ENCODE assay signal across 26 cellular contexts in the genomic region with DNA sequence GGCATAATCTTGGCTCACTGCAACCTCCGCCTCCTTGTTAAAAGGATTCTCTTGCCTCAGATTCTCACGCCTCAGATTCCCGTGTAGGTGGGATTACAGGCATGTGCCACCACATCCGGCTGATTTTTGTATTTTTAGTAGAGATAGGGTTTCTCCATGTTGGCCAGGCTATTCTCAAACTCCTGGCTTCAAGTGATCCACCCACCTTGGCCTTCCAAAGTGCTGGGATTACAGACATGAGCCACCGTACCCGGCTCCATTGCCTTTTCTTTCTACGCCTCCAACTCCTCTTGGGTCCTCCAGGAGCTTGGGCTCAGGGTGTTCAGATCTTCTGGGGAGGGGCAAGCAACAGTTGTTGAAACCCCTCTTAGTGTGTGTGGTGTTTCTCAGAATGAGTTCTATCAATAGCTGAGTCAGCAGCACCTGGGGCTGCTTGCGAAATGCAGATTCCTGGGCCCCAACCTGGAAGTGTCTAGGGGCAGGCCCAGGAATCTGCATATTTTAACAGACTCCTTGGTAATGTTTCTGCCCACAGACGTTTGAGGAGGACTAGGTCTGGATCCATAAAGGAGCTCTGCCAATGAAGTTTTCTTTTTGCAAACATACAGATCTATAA. TPM values are rescaled to one million over a fixed set of nuclear protein-coding genes. Genes with fewer than 3 reads are reported as not detected.
"Had no signal": no experiment of that assay in that cellular context is flagged by ENCODE, and none has a peak within 500 bp of the region (broad histone marks: within the 10 kb centered on the region; RNA-seq: fewer than 3 reads in every experiment).

No MANE protein-coding gene starts in this region.

- H3K27me3 ChIP-seq: right lobe of liver had no signal

- H3K27ac ChIP-seq: adrenal gland, breast epithelium, coronary artery, epithelial cell of prostate, heart right ventricle, parathyroid adenoma, right lobe of liver, skin epidermis, WERI-Rb-1 had no signal

- H3K4me3 ChIP-seq: adrenal gland, breast epithelium, coronary artery, heart right ventricle, right lobe of liver, skin epidermis, tibial nerve had no signal

- DNase-seq: activated CD4-positive, alpha-beta T cell treated with anti-CD3 and anti-CD28 coated beads, Interleukin-2, amount 10 ng/mL, durations not matched to agents 7 days and 5 days; activated CD4-positive, CD25-positive, alpha-beta regulatory T cell treated with anti-CD3 and anti-CD28 coated beads, Interleukin-2, amount 50 U/mL, for 72 hours; activated CD8-positive, alpha-beta memory T cell treated with anti-CD3 and anti-CD28 coated beads, Interleukin-2, amount 10 ng/mL, durations not matched to agents 7 days and 5 days; activated CD8-positive, alpha-beta T cell treated with anti-CD3 and anti-CD28 coated beads for 36 hours; activated effector memory CD4-positive, alpha-beta T cell treated with anti-CD3 and anti-CD28 coated beads, Interleukin-2, amount 50 U/mL, for 16 hours; activated T-cell treated with anti-CD3 and anti-CD28 coated beads for 4 hours; adrenal gland; heart right ventricle; islet precursor cell; left colon; mesenchymal stem cell; naive B cell; nucleus accumbens; stimulated activated CD4-positive, alpha-beta T cell treated with anti-CD3 and anti-CD28 coated beads, Interleukin-1b, Interleukin-23, amount 100 ng/mL, for 48 hours; stimulated activated naive CD8-positive, alpha-beta T cell treated with anti-CD3 and anti-CD28 coated beads, Interleukin-15, amount 100 ng/mL, for 72 hours; T-cell; WERI-Rb-1 had no signal

- H3K4me1 ChIP-seq: breast epithelium, parathyroid adenoma, right lobe of liver had no signal

- FAIRE-seq: urothelium cell line had no signal

- H3K36me3 ChIP-seq: adrenal gland, breast epithelium, heart right ventricle, right lobe of liver, WERI-Rb-1 had no signal

- ATAC-seq: activated CD8-positive, alpha-beta memory T cell treated with anti-CD3 and anti-CD28 coated beads, Interleukin-2, amount 10 ng/mL, durations not matched to agents 7 days and 5 days; activated CD8-positive, alpha-beta T cell treated with anti-CD3 and anti-CD28 coated beads for 36 hours; heart right ventricle; left colon; right lobe of liver; stimulated activated naive CD8-positive, alpha-beta T cell treated with anti-CD3 and anti-CD28 coated beads, Interleukin-15, amount 100 ng/mL, for 72 hours; T-cell had no signal

- H3K9me3 ChIP-seq: adrenal gland, breast epithelium, right lobe of liver, tibial nerve had no signal

RNA-seq across cellular contexts. Expression of gene SEC14L5, which starts 31.4 kb away (rescaled TPM):
- total RNA-seq: activated CD4-positive, alpha-beta T cell treated with anti-CD3 and anti-CD28 coated beads, Interleukin-2, amount 10 ng/mL, durations not matched to agents 7 days and 5 days; activated CD8-positive, alpha-beta memory T cell treated with anti-CD3 and anti-CD28 coated beads, Interleukin-2, amount 10 ng/mL, durations not matched to agents 7 days and 5 days; pulmonary artery endothelial cell had no signal

RNA-seq across cellular contexts. Expression of gene PPL, which starts 52.6 kb away (rescaled TPM):
- total RNA-seq: activated CD4-positive, alpha-beta T cell treated with anti-CD3 and anti-CD28 coated beads, Interleukin-2, amount 10 ng/mL, durations not matched to agents 7 days and 5 days had no signal
